Comparison of ENCODE assay signal across 23 cellular contexts in genomic region chr15:90029024-90029423, GRCh38. TPM values are rescaled to one million over a fixed set of nuclear protein-coding genes. Genes with fewer than 3 reads are reported as not detected.
DNase-seq lines count a peak whose midpoint lies in the region; ATAC-seq and TF ChIP-seq lines count a peak whose summit lies in the region.
"Had no signal": no experiment of that assay in that cellular context is flagged by ENCODE, and none has a peak within 500 bp of the region (broad histone marks: within the 10 kb centered on the region; RNA-seq: fewer than 3 reads in every experiment).

No MANE protein-coding gene starts in this region.

- H3K27me3 ChIP-seq in RWPE2 (ENCODE audit: insufficient read depth, poor library complexity, severe bottlenecking), result no peaks in the 10 kb centered on the region
- no peaks in the 10 kb centered on the region for H3K27me3 ChIP-seq in mesenchymal stem cell (ENCODE audit: control insufficient read depth in 1 of 2, insufficient read depth in 1 of 2, low read length in 2 of 2)
- H3K27me3 ChIP-seq in transverse colon, result no peaks in the 10 kb centered on the region
- no peaks in the 10 kb centered on the region for H3K27me3 ChIP-seq in CD8-positive, alpha-beta memory T cell (ENCODE audit: insufficient read depth, low read length, poor library complexity, severe bottlenecking)
- H3K27me3 ChIP-seq: ascending aorta, heart right ventricle had no signal

- H3K9me3 Mint-ChIP-seq in CD8-positive, alpha-beta memory T cell, result no peaks in the 10 kb centered on the region

- H3K14ac ChIP-seq in mesenchymal stem cell (ENCODE audit: low read length in 2 of 2), result no peak overlapping the region

- H3K79me1 ChIP-seq in mesenchymal stem cell (replicated peaks; ENCODE audit: low read length, poor library complexity, severe bottlenecking), result peaks cover 24% of the 10 kb centered on the region

- H4K91ac ChIP-seq in mesenchymal stem cell (ENCODE audit: low read length), result no peak overlapping the region

- peaks cover 34 to 40% (median 35%) of the 10 kb centered on the region in 3 donors for H3K4me1 Mint-ChIP-seq in CD8-positive, alpha-beta memory T cell

- TF ChIP-seq POLR2A in transverse colon (IDR thresholded peaks at IDR 0.05), result no peak

- H3K36me3 Mint-ChIP-seq in CD8-positive, alpha-beta memory T cell, result peaks cover 2 to 6% (median 2%) of the 10 kb centered on the region in 3 donors

- in situ Hi-C loops in transverse colon (cut with MboI; ENCODE audit: low pct_ligation_motif_present in 1 of 4, low pct_unique_long_range_greater_than_20kb in 1 of 4, low sequenced_read_pairs in 3 of 4), result no loop called here

- no peak overlapping the region for H2BK12ac ChIP-seq in mesenchymal stem cell (ENCODE audit: low read length in 2 of 2)

- TF ChIP-seq CTCF in RWPE2 (IDR thresholded peaks at IDR 0.05; ENCODE audit: poor library complexity, severe bottlenecking) (no peak), transverse colon (IDR thresholded peaks at IDR 0.05) (no peak)

- no peak overlapping the region for H3K4me2 ChIP-seq in mesenchymal stem cell (ENCODE audit: low read length, poor library complexity, severe bottlenecking)

- peak overlapping the region; percentile 29 for H4K8ac ChIP-seq in mesenchymal stem cell (ENCODE audit: low read length)

- intact Hi-C loops in transverse colon (cut with DNase I; ENCODE audit: low total_unique reads), result no loop called here

- no peak overlapping the region for H2BK120ac ChIP-seq in mesenchymal stem cell (ENCODE audit: low read depth, low read length)

- no peaks in the 10 kb centered on the region for H3K27me3 Mint-ChIP-seq in CD8-positive, alpha-beta memory T cell
- H3K27me3 Mint-ChIP-seq: memory B cell had no signal

- no peak overlapping the region for H3K4ac ChIP-seq in mesenchymal stem cell (ENCODE audit: low read depth in 1 of 2, low read length in 2 of 2)

- no peak overlapping the region for H2BK15ac ChIP-seq in mesenchymal stem cell (ENCODE audit: low read depth, poor library complexity, severe bottlenecking)

- no peak for TF ChIP-seq EP300 in transverse colon (IDR thresholded peaks at IDR 0.05; ENCODE audit: low read depth)

- H3K4me1 ChIP-seq in RWPE2 (ENCODE audit: insufficient read depth, poor library complexity, severe bottlenecking), result peaks cover 16% of the 10 kb centered on the region
- H3K4me1 ChIP-seq in mesenchymal stem cell (ENCODE audit: control insufficient read depth, insufficient read depth, low read depth, low read length), result peaks cover 4% of the 10 kb centered on the region
- H3K4me1 ChIP-seq in transverse colon, result peaks cover 22 to 77% (median 62%) of the 10 kb centered on the region in 4 donors
- peaks cover 21% of the 10 kb centered on the region for H3K4me1 ChIP-seq in CD8-positive, alpha-beta memory T cell (ENCODE audit: insufficient read depth, low read length)
- H3K4me1 ChIP-seq: ascending aorta had no signal

- H3K9me3 ChIP-seq in RWPE2 (ENCODE audit: severe bottlenecking), result no peaks in the 10 kb centered on the region
- H3K9me3 ChIP-seq in mesenchymal stem cell (ENCODE audit: control insufficient read depth, low read length), result no peaks in the 10 kb centered on the region
- no peaks in the 10 kb centered on the region for H3K9me3 ChIP-seq in transverse colon
- no peaks in the 10 kb centered on the region for H3K9me3 ChIP-seq in CD8-positive, alpha-beta memory T cell (ENCODE audit: low read length)
- H3K9me3 ChIP-seq: ascending aorta had no signal

- no peak overlapping the region for H3K27ac Mint-ChIP-seq in CD8-positive, alpha-beta memory T cell
- H3K27ac Mint-ChIP-seq: activated CD8-positive, alpha-beta T cell treated with anti-CD3 and anti-CD28 coated beads, Interleukin-2, amount 10 ng/mL, durations not matched to agents 7 days and 5 days; memory B cell had no signal

- DNase-seq in NCI-H748 (lab: John Stamatoyannopoulos, UW; ENCODE audit: unreplicated experiment), result peak; percentile 15
- no peak for DNase-seq in NCI-H748 treated with DMSO at 0.1 percent for 48 hours (lab: John Stamatoyannopoulos, UW)
- DNase-seq in RWPE2 (ENCODE audit: low spot score), result peak; percentile 24
- no peak for DNase-seq in mesenchymal stem cell
- peak; percentile 76 for DNase-seq in transverse colon
- DNase-seq in CD8-positive, alpha-beta memory T cell, result no peak
- no peak for DNase-seq in putamen (ENCODE audit: low spot score)
- DNase-seq: activated CD4-positive, CD25-positive, alpha-beta regulatory T cell; activated CD8-positive, alpha-beta T cell treated with anti-CD3 and anti-CD28 coated beads, Interleukin-2, amount 10 ng/mL, durations not matched to agents 7 days and 5 days; activated naive CD4-positive, alpha-beta T cell treated with anti-CD3 and anti-CD28 coated beads, Interleukin-2, amount 50 U/mL, for 16 hours; activated T-cell treated with anti-CD3 and anti-CD28 coated beads, Interleukin-2, amount 50 U/mL, for 4 hours; GOT3; heart right ventricle; NCI-H1417; right cardiac atrium; stimulated activated naive CD8-positive, alpha-beta T cell treated with anti-CD3 and anti-CD28 coated beads, Interleukin-15, Interleukin-2, amounts not matched to agents 100 U/mL and 50 U/mL, for 24 hours; trophoblast cell had no signal

- H3K36me3 ChIP-seq in RWPE2 (ENCODE audit: low read depth) (peaks cover 6% of the 10 kb centered on the region), mesenchymal stem cell (ENCODE audit: control insufficient read depth in 1 of 2, insufficient read depth in 2 of 2, low read depth in 1 of 2, low read length in 2 of 2) (peaks cover 0 to 3% of the 10 kb centered on the region in 2 experiments), transverse colon (no peaks in the 10 kb centered on the region)
- no peaks in the 10 kb centered on the region for H3K36me3 ChIP-seq in CD8-positive, alpha-beta memory T cell (ENCODE audit: insufficient read depth, low read length)
- H3K36me3 ChIP-seq: ascending aorta, heart right ventricle had no signal

- CTCF ChIA-PET in CD8-positive, alpha-beta memory T cell (lab: Charles Lee), result no interaction called here

- no peak overlapping the region for H3K4me3 Mint-ChIP-seq in CD8-positive, alpha-beta memory T cell
- H3K4me3 Mint-ChIP-seq: activated CD8-positive, alpha-beta T cell treated with anti-CD3 and anti-CD28 coated beads, Interleukin-2, amount 10 ng/mL, durations not matched to agents 7 days and 5 days; activated T-cell treated with anti-CD3 and anti-CD28 coated beads, Interleukin-2, amount 50 U/mL, for 4 hours; memory B cell had no signal

- H2BK5ac ChIP-seq in mesenchymal stem cell (ENCODE audit: low read depth, low read length, poor library complexity, severe bottlenecking), result no peak overlapping the region

- H3K27ac ChIP-seq in RWPE2 (ENCODE audit: poor library complexity, severe bottlenecking) (no peak overlapping the region), mesenchymal stem cell (ENCODE audit: low read length, poor library complexity, severe bottlenecking) (no peak overlapping the region), transverse colon (peak overlapping the region; percentile 79 to 86 (median 82))
- no peak overlapping the region for H3K27ac ChIP-seq in CD8-positive, alpha-beta memory T cell (ENCODE audit: low read depth, low read length)
- H3K27ac ChIP-seq: 22Rv1, ascending aorta, SK-N-MC had no signal

- H3K4me3 ChIP-seq in RWPE2 (ENCODE audit: severe bottlenecking) (no peak overlapping the region), mesenchymal stem cell (ENCODE audit: insufficient read depth in 1 of 2, low read depth in 1 of 2, low read length in 2 of 2) (no peak overlapping the region), transverse colon (no peak overlapping the region)
- no peak overlapping the region for H3K4me3 ChIP-seq in CD8-positive, alpha-beta memory T cell (ENCODE audit: low read length)
- H3K4me3 ChIP-seq: ascending aorta, heart right ventricle, SK-N-MC had no signal

- no peak overlapping the region for H3K23ac ChIP-seq in mesenchymal stem cell (ENCODE audit: low read length in 2 of 2)

- no peak overlapping the region for H2AK5ac ChIP-seq in mesenchymal stem cell (ENCODE audit: low read length, severe bottlenecking)

- H3K18ac ChIP-seq in mesenchymal stem cell (ENCODE audit: low read depth in 1 of 2, low read length in 2 of 2), result no peak overlapping the region

- WGBS in mesenchymal stem cell, result 100% methylated on average over 1 of the region's 1 CpG
- 42 to 58% methylated on average over 1 of the region's 1 CpG for WGBS in transverse colon (ENCODE audit: low coverage in 1 of 2), 2 donors

- no peak overlapping the region for H3K9ac ChIP-seq in mesenchymal stem cell (ENCODE audit: low read length)

- no peak for ATAC-seq in RWPE2 (ENCODE audit: low read depth)
- ATAC-seq in HG03442 (IDR thresholded peaks at IDR 0.05; ENCODE audit: unreplicated experiment), result no peak
- ATAC-seq: activated CD8-positive, alpha-beta T cell treated with anti-CD3 and anti-CD28 coated beads, Interleukin-2, amount 10 ng/mL, durations not matched to agents 7 days and 5 days; activated T-cell treated with anti-CD3 and anti-CD28 coated beads, Interleukin-2, amount 50 U/mL, for 4 hours; heart right ventricle; Panc1; stimulated activated naive CD8-positive, alpha-beta T cell treated with anti-CD3 and anti-CD28 coated beads, Interleukin-15, Interleukin-2, amounts not matched to agents 100 U/mL and 50 U/mL, for 24 hours had no signal

- POLR2A ChIA-PET in CD8-positive, alpha-beta memory T cell (lab: Charles Lee), result no interaction called here

- H2AFZ ChIP-seq in mesenchymal stem cell (ENCODE audit: low read depth, low read length), result no peak overlapping the region

RNA-seq across cellular contexts. Expression of gene ZNF710, which starts 27.9 kb away (rescaled TPM):
- polyA plus RNA-seq in mesenchymal stem cell (2013, experiment 1 of 2), result 23.3 TPM
- 23.3 TPM for polyA plus RNA-seq in mesenchymal stem cell (2013, experiment 2 of 2)
- total RNA-seq in transverse colon, result 10 to 100 TPM; 27.3 to 43.4 (median 35.6) TPM
- total RNA-seq in CD8-positive, alpha-beta memory T cell, result 10 to 100 TPM; 13.2 TPM
- 2.6 TPM for polyA plus RNA-seq in CD8-positive, alpha-beta memory T cell

Comparison
In these comparisons a context has a peak if more than half of its experiments do, and no peak if none do; other contexts are left out.
1. DNase-seq: peak in NCI-H748 (single experiment), RWPE2 (single experiment) and transverse colon (single experiment); none in NCI-H748 treated with DMSO at 0.1 percent for 48 hours (single experiment), mesenchymal stem cell (single experiment), CD8-positive, alpha-beta memory T cell (0 of 5) and putamen (single experiment).
2. H3K27ac ChIP-seq: peak in transverse colon (4 of 4); none in RWPE2 (single experiment), mesenchymal stem cell (single experiment) and CD8-positive, alpha-beta memory T cell (single experiment).